Comparison of ENCODE assay signal across 9 cellular contexts in genomic region chr1:8604041-8604942, GRCh38.
DNase-seq lines count a peak whose midpoint lies in the region; ATAC-seq and TF ChIP-seq lines count a peak whose summit lies in the region.
"Had no signal": no experiment of that assay in that cellular context is flagged by ENCODE, and none has a peak within 500 bp of the region (broad histone marks: within the 10 kb centered on the region; RNA-seq: fewer than 3 reads in every experiment).

No MANE protein-coding gene starts in this region.

- no peaks in the 10 kb centered on the region for H3K36me3 ChIP-seq in KMS-11 (ENCODE audit: insufficient read depth)
- H3K36me3 ChIP-seq in mesenchymal stem cell (ENCODE audit: control insufficient read depth in 1 of 2, insufficient read depth in 2 of 2, low read depth in 1 of 2, low read length in 2 of 2) = no peaks in the 10 kb centered on the region
- H3K36me3 ChIP-seq in body of pancreas (replicated peaks in 1 of 2; ENCODE audit: insufficient read depth in 1 of 2, low read depth in 2 of 2) = no peaks in the 10 kb centered on the region
- H3K36me3 ChIP-seq in SK-N-SH (replicated peaks in 1 of 2; ENCODE audit: control insufficient read depth in 1 of 2, insufficient read depth in 2 of 2, low read length in 1 of 2) = no peaks in the 10 kb centered on the region
- H3K36me3 ChIP-seq: HAP-1 had no signal

- 61% methylated on average over 3 of the region's 7 CpGs for WGBS in mesenchymal stem cell
- 45 to 59% methylated on average over 7 of the region's 7 CpGs for WGBS in body of pancreas, 2 donors
- WGBS in SK-N-SH (ENCODE audit: low lambda C conversion rate) = 78% methylated on average over 7 of the region's 7 CpGs

- H2AFZ ChIP-seq in KMS-11 (ENCODE audit: low read depth) = 0 out of 2 replicates have a peak overlapping the region, but pooled peaks have one; percentile 24
- no peak overlapping the region for H2AFZ ChIP-seq in mesenchymal stem cell (ENCODE audit: low read depth, low read length)
- no peak overlapping the region for H2AFZ ChIP-seq in SK-N-SH (ENCODE audit: low read depth)

- CTCF ChIA-PET in RWPE1 (lab: Yijun Ruan, JAX) (no interaction called here), SK-N-SH (lab: Yijun Ruan, JAX) (interaction anchor here (1.0 to 1.2 kb wide), 2 partner anchors 8 to 43 kb away, joined by 3 to 4 read pairs; no protein-coding TSS in a partner anchor)

- TF ChIP-seq RAD21 in SK-N-SH (IDR thresholded peaks at IDR 0.05; ENCODE audit: low read length) = no peak

- H2AK5ac ChIP-seq in mesenchymal stem cell (ENCODE audit: low read length, severe bottlenecking) = no peak overlapping the region

- no peak overlapping the region for H2BK120ac ChIP-seq in mesenchymal stem cell (ENCODE audit: low read depth, low read length)

- H3K9ac ChIP-seq in KMS-11 (peak overlapping the region; percentile 35; the same call in 1 of the 2 replicates), mesenchymal stem cell (ENCODE audit: low read length) (no peak overlapping the region), SK-N-SH (no peak overlapping the region)

- no peak overlapping the region for H2BK15ac ChIP-seq in mesenchymal stem cell (ENCODE audit: low read depth, poor library complexity, severe bottlenecking)

- H3K9me2 ChIP-seq in SK-N-SH = no peaks in the 10 kb centered on the region

- peak overlapping the region; percentile 44 for H3K4me3 ChIP-seq in GM12865 (ENCODE audit: low read depth, low read length)
- no peak overlapping the region for H3K4me3 ChIP-seq in KMS-11 (IDR thresholded peaks at IDR 0.05; ENCODE audit: insufficient read depth, low read depth, low read length)
- H3K4me3 ChIP-seq in mesenchymal stem cell (ENCODE audit: insufficient read depth in 1 of 2, low read depth in 1 of 2, low read length in 2 of 2) = no peak overlapping the region
- H3K4me3 ChIP-seq in body of pancreas = no peak overlapping the region
- H3K4me3 ChIP-seq in SK-N-SH (ENCODE audit: low read depth in 2 of 2, low read length in 1 of 2) = no peak overlapping the region
- H3K4me3 ChIP-seq: HAP-1 had no signal

- ATAC-seq in GM21515 (IDR thresholded peaks at IDR 0.05; ENCODE audit: unreplicated experiment) (peak; percentile 69), body of pancreas (no peak)

- H3K4me1 ChIP-seq in KMS-11 (ENCODE audit: low read depth, poor library complexity, severe bottlenecking) = peaks cover 48% of the 10 kb centered on the region
- peaks cover 3% of the 10 kb centered on the region for H3K4me1 ChIP-seq in mesenchymal stem cell (ENCODE audit: control insufficient read depth, insufficient read depth, low read depth, low read length)
- H3K4me1 ChIP-seq in body of pancreas = no peaks in the 10 kb centered on the region
- peaks cover 4 to 25% of the 10 kb centered on the region in 2 experiments; a peak in 3 of 4 replicates for H3K4me1 ChIP-seq in SK-N-SH (ENCODE audit: control insufficient read depth in 1 of 2, insufficient read depth in 2 of 2, low read depth in 1 of 2, low read length in 1 of 2)

- TF ChIP-seq POLR2A in body of pancreas (IDR thresholded peaks at IDR 0.05) = no peak

- H4K20me1 ChIP-seq in KMS-11 (ENCODE audit: insufficient read depth) = no peaks in the 10 kb centered on the region
- H4K20me1 ChIP-seq in SK-N-SH (ENCODE audit: insufficient read depth) = no peaks in the 10 kb centered on the region

- H3K27ac ChIP-seq in KMS-11 = peak overlapping the region; percentile 71
- peak overlapping the region; percentile 17 for H3K27ac ChIP-seq in mesenchymal stem cell (ENCODE audit: low read length, poor library complexity, severe bottlenecking)
- H3K27ac ChIP-seq in RWPE1 = no peak overlapping the region
- H3K27ac ChIP-seq in body of pancreas = no peak overlapping the region
- no peak overlapping the region for H3K27ac ChIP-seq in SK-N-SH (ENCODE audit: low read depth in 2 of 2, low read length in 1 of 2)

- no peak overlapping the region for H3K14ac ChIP-seq in mesenchymal stem cell (ENCODE audit: low read length in 2 of 2)

- H3K79me1 ChIP-seq in mesenchymal stem cell (replicated peaks; ENCODE audit: low read length, poor library complexity, severe bottlenecking) = peaks cover 24% of the 10 kb centered on the region

- H3K4me2 ChIP-seq in KMS-11 (peak overlapping the region; percentile 93), mesenchymal stem cell (ENCODE audit: low read length, poor library complexity, severe bottlenecking) (no peak overlapping the region), SK-N-SH (no peak overlapping the region)

- no peaks in the 10 kb centered on the region for H3K9me3 ChIP-seq in mesenchymal stem cell (ENCODE audit: control insufficient read depth, low read length)
- H3K9me3 ChIP-seq in body of pancreas = no peaks in the 10 kb centered on the region
- H3K9me3 ChIP-seq in SK-N-SH = no peaks in the 10 kb centered on the region
- H3K9me3 ChIP-seq: HAP-1 had no signal

- TF ChIP-seq EP300 in SK-N-SH (IDR thresholded peaks at IDR 0.05; ENCODE audit: borderline replicate concordance in 1 of 2, low read depth in 1 of 2, low read length in 1 of 2) = no peak

- H2BK5ac ChIP-seq in mesenchymal stem cell (ENCODE audit: low read depth, low read length, poor library complexity, severe bottlenecking) = no peak overlapping the region

- no peak overlapping the region for H3K23ac ChIP-seq in mesenchymal stem cell (ENCODE audit: low read length in 2 of 2)

- TF ChIP-seq CTCF in GM12865 (IDR thresholded peaks at IDR 0.05; ENCODE audit: insufficient read depth, low read depth, low read length, missing control alignments) (no peak), KMS-11 (conservative IDR thresholded peaks at IDR 0.05; ENCODE audit: low read depth, low read length) (no peak), RWPE1 (conservative IDR thresholded peaks at IDR 0.05; ENCODE audit: low read depth) (no peak), body of pancreas (IDR thresholded peaks at IDR 0.05) (no peak), SK-N-SH (IDR thresholded peaks at IDR 0.05) (no peak)

- no peaks in the 10 kb centered on the region for H3K27me3 ChIP-seq in KMS-11 (ENCODE audit: insufficient read depth, low read depth)
- H3K27me3 ChIP-seq in mesenchymal stem cell (ENCODE audit: control insufficient read depth in 1 of 2, insufficient read depth in 1 of 2, low read length in 2 of 2) = no peaks in the 10 kb centered on the region
- no peaks in the 10 kb centered on the region for H3K27me3 ChIP-seq in body of pancreas
- no peaks in the 10 kb centered on the region for H3K27me3 ChIP-seq in SK-N-SH (ENCODE audit: insufficient read depth)

- POLR2A ChIA-PET in RWPE1 (lab: Yijun Ruan, JAX; ENCODE audit: low non-redundant PET) (no interaction called here), SK-N-SH (lab: Yijun Ruan, JAX) (no interaction called here)

- peaks cover 8% of the 10 kb centered on the region; the same call in 1 of the 2 replicates for H3K79me2 ChIP-seq in KMS-11 (ENCODE audit: insufficient read depth, low read depth)
- H3K79me2 ChIP-seq in SK-N-SH (ENCODE audit: insufficient read depth) = no peaks in the 10 kb centered on the region; the same call in none of the 2 replicates

- H2BK12ac ChIP-seq in mesenchymal stem cell (ENCODE audit: low read length in 2 of 2) = no peak overlapping the region

- H3K4ac ChIP-seq in mesenchymal stem cell (ENCODE audit: low read depth in 1 of 2, low read length in 2 of 2) = no peak overlapping the region

- H4K8ac ChIP-seq in mesenchymal stem cell (ENCODE audit: low read length) = peak overlapping the region; percentile 1

- intact Hi-C loops in body of pancreas (cut with DNase I) = no loop called here

- H3F3A ChIP-seq in SK-N-SH (replicated peaks; ENCODE audit: insufficient read depth) = peaks cover 6% of the 10 kb centered on the region

- peak overlapping the region in 1 of 2 experiments; percentile 29 for H3K18ac ChIP-seq in mesenchymal stem cell (ENCODE audit: low read depth in 1 of 2, low read length in 2 of 2)

- no peak overlapping the region for H4K91ac ChIP-seq in mesenchymal stem cell (ENCODE audit: low read length)

- peak; percentile 80 for DNase-seq in GM12865 (ENCODE audit: low read depth)
- peak; percentile 49 for DNase-seq in mesenchymal stem cell
- DNase-seq in RWPE1 (ENCODE audit: low spot score) = no peak
- no peak for DNase-seq in body of pancreas
- no peak for DNase-seq in SK-N-SH
- DNase-seq in COLO829 (ENCODE audit: low spot score) = no peak

TF ChIP-seq in SK-N-SH, 30 proteins besides CTCF, POLR2A, EP300 and RAD21 (continues in another document):
- TF ChIP-seq, protein P1, sequence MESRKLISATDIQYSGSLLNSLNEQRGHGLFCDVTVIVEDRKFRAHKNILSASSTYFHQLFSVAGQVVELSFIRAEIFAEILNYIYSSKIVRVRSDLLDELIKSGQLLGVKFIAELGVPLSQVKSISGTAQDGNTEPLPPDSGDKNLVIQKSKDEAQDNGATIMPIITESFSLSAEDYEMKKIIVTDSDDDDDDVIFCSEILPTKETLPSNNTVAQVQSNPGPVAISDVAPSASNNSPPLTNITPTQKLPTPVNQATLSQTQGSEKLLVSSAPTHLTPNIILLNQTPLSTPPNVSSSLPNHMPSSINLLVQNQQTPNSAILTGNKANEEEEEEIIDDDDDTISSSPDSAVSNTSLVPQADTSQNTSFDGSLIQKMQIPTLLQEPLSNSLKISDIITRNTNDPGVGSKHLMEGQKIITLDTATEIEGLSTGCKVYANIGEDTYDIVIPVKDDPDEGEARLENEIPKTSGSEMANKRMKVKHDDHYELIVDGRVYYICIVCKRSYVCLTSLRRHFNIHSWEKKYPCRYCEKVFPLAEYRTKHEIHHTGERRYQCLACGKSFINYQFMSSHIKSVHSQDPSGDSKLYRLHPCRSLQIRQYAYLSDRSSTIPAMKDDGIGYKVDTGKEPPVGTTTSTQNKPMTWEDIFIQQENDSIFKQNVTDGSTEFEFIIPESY (IDR thresholded peaks at IDR 0.05; ENCODE audit: borderline replicate concordance, low read depth) = no peak
- TF ChIP-seq YY1 (IDR thresholded peaks at IDR 0.05; ENCODE audit: low read depth) (no peak), GATA2 (CRISPR knock-in tag; IDR thresholded peaks at IDR 0.05) (no peak), POLR2AphosphoS5 (IDR thresholded peaks at IDR 0.05; ENCODE audit: low read depth, low read length) (no peak), TEAD4 (IDR thresholded peaks at IDR 0.05; ENCODE audit: borderline replicate concordance, insufficient read depth) (no peak), CHD2 (IDR thresholded peaks at IDR 0.05; ENCODE audit: low read length, partially characterized antibody) (no peak), RCOR1 (IDR thresholded peaks at IDR 0.05; ENCODE audit: low read length) (no peak), EZH2phosphoT487 (IDR thresholded peaks at IDR 0.05; ENCODE audit: borderline replicate concordance, low read depth) (no peak)
- TF ChIP-seq, protein P2, sequence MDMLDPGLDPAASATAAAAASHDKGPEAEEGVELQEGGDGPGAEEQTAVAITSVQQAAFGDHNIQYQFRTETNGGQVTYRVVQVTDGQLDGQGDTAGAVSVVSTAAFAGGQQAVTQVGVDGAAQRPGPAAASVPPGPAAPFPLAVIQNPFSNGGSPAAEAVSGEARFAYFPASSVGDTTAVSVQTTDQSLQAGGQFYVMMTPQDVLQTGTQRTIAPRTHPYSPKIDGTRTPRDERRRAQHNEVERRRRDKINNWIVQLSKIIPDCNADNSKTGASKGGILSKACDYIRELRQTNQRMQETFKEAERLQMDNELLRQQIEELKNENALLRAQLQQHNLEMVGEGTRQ (IDR thresholded peaks at IDR 0.05; ENCODE audit: borderline replicate concordance, low read depth, low read length) = no peak

Comparison
In these comparisons a context has a peak if more than half of its experiments do, and no peak if none do; other contexts are left out.
1. DNase-seq: peak in GM12865 (single experiment) and mesenchymal stem cell (single experiment); none in RWPE1 (single experiment), body of pancreas (0 of 4), SK-N-SH (single experiment) and COLO829 (single experiment).
2. H3K27ac ChIP-seq: peak in KMS-11 (single experiment) and mesenchymal stem cell (single experiment); none in RWPE1 (single experiment), body of pancreas (0 of 4) and SK-N-SH (0 of 2).